Comparison of ENCODE assay signal across 35 cellular contexts in genomic region chr15:25450163-25450562, GRCh38.
"Had no signal": no experiment of that assay in that cellular context is flagged by ENCODE, and none has a peak within 500 bp of the region (broad histone marks: within the 10 kb centered on the region; RNA-seq: fewer than 3 reads in every experiment).

No MANE protein-coding gene starts in this region.

- H3K27me3 Mint-ChIP-seq: activated CD4-positive, alpha-beta memory T cell treated with anti-CD3 and anti-CD28 coated beads, Interleukin-2, amount 10 ng/mL, durations not matched to agents 7 days and 5 days; activated CD8-positive, alpha-beta memory T cell treated with anti-CD3 and anti-CD28 coated beads, Interleukin-2, amount 10 ng/mL, durations not matched to agents 7 days and 5 days; activated naive CD4-positive, alpha-beta T cell treated with anti-CD3 and anti-CD28 coated beads, Interleukin-2, amount 10 ng/mL, durations not matched to agents 7 days and 5 days; activated naive CD8-positive, alpha-beta T cell treated with anti-CD3 and anti-CD28 coated beads, Interleukin-2, amount 10 ng/mL, durations not matched to agents 7 days and 5 days; brain had no signal

- H3K27ac Mint-ChIP-seq: activated CD4-positive, alpha-beta memory T cell treated with anti-CD3 and anti-CD28 coated beads, Interleukin-2, amount 10 ng/mL, durations not matched to agents 7 days and 5 days; activated CD4-positive, alpha-beta T cell treated with anti-CD3 and anti-CD28 coated beads for 36 hours; activated CD4-positive, alpha-beta T cell treated with anti-CD3 and anti-CD28 coated beads, Interleukin-2, amount 10 ng/mL, durations not matched to agents 7 days and 5 days; activated CD8-positive, alpha-beta memory T cell treated with anti-CD3 and anti-CD28 coated beads, Interleukin-2, amount 10 ng/mL, durations not matched to agents 7 days and 5 days; activated CD8-positive, alpha-beta T cell treated with anti-CD3 and anti-CD28 coated beads, Interleukin-2, amount 10 ng/mL, durations not matched to agents 7 days and 5 days; activated naive CD4-positive, alpha-beta T cell treated with anti-CD3 and anti-CD28 coated beads, Interleukin-2, amount 10 ng/mL, durations not matched to agents 7 days and 5 days; activated naive CD4-positive, alpha-beta T cell treated with anti-CD3 and anti-CD28 coated beads, Interleukin-2, amount 50 U/mL, for 24 hours; activated naive CD8-positive, alpha-beta T cell; activated naive CD8-positive, alpha-beta T cell treated with anti-CD3 and anti-CD28 coated beads, Interleukin-2, amount 10 ng/mL, durations not matched to agents 7 days and 5 days; activated naive CD8-positive, alpha-beta T cell treated with anti-CD3 and anti-CD28 coated beads, Interleukin-2, amount 50 U/mL, for 24 hours; activated T-cell treated with anti-CD3 and anti-CD28 coated beads, Interleukin-2, amount 50 U/mL, for 24 hours; activated T-helper 2 cell treated with anti-CD3 and anti-CD28 coated beads, Interferon-gamma antibody, Interleukin-2, Interleukin-4, amounts not matched to agents 10 μg/mL and 5 μg/mL and 100 μg/mL, durations not matched to agents 14 hours and 24 hours and 36 hours; brain; T-helper 1 cell treated with Interleukin-12 subunit alpha and Interleukin-12 subunit beta and Interleukin-4 antibody, amounts not matched to agents 30 μg/mL and 1 μg/mL, for 36 hours; T-helper 2 cell treated with Interferon-gamma antibody and Interleukin-4, amounts not matched to agents 5 μg/mL and 100 μg/mL, for 36 hours; WTC11 had no signal

- H3K4me1 Mint-ChIP-seq: activated CD4-positive, alpha-beta memory T cell treated with anti-CD3 and anti-CD28 coated beads, Interleukin-2, amount 10 ng/mL, durations not matched to agents 7 days and 5 days; activated CD4-positive, alpha-beta T cell treated with anti-CD3 and anti-CD28 coated beads for 36 hours; activated CD4-positive, alpha-beta T cell treated with anti-CD3 and anti-CD28 coated beads, Interleukin-2, amount 10 ng/mL, durations not matched to agents 7 days and 5 days; activated CD8-positive, alpha-beta memory T cell treated with anti-CD3 and anti-CD28 coated beads, Interleukin-2, amount 10 ng/mL, durations not matched to agents 7 days and 5 days; activated naive CD4-positive, alpha-beta T cell treated with anti-CD3 and anti-CD28 coated beads, Interleukin-2, amount 10 ng/mL, durations not matched to agents 7 days and 5 days; activated naive CD4-positive, alpha-beta T cell treated with anti-CD3 and anti-CD28 coated beads, Interleukin-2, amount 50 U/mL, for 24 hours; activated naive CD8-positive, alpha-beta T cell treated with anti-CD3 and anti-CD28 coated beads, Interleukin-2, amount 10 ng/mL, durations not matched to agents 7 days and 5 days; activated naive CD8-positive, alpha-beta T cell treated with anti-CD3 and anti-CD28 coated beads, Interleukin-2, amount 50 U/mL, for 24 hours; brain; WTC11 had no signal

- H3K36me3 ChIP-seq: ascending aorta, WERI-Rb-1 had no signal

- H3K36me3 Mint-ChIP-seq: activated CD8-positive, alpha-beta memory T cell treated with anti-CD3 and anti-CD28 coated beads, Interleukin-2, amount 10 ng/mL, durations not matched to agents 7 days and 5 days; activated naive CD4-positive, alpha-beta T cell treated with anti-CD3 and anti-CD28 coated beads, Interleukin-2, amount 10 ng/mL, durations not matched to agents 7 days and 5 days; activated naive CD4-positive, alpha-beta T cell treated with anti-CD3 and anti-CD28 coated beads, Interleukin-2, amount 50 U/mL, for 24 hours; activated naive CD8-positive, alpha-beta T cell treated with anti-CD3 and anti-CD28 coated beads, Interleukin-2, amount 10 ng/mL, durations not matched to agents 7 days and 5 days; brain had no signal

- H3K27ac ChIP-seq: ascending aorta, WERI-Rb-1 had no signal

- H3K4me3 Mint-ChIP-seq: activated CD4-positive, alpha-beta memory T cell treated with anti-CD3 and anti-CD28 coated beads, Interleukin-2, amount 10 ng/mL, durations not matched to agents 7 days and 5 days; activated CD4-positive, alpha-beta T cell treated with anti-CD3 and anti-CD28 coated beads for 36 hours; activated CD4-positive, alpha-beta T cell treated with anti-CD3 and anti-CD28 coated beads, Interleukin-2, amount 10 ng/mL, durations not matched to agents 7 days and 5 days; activated CD8-positive, alpha-beta memory T cell treated with anti-CD3 and anti-CD28 coated beads, Interleukin-2, amount 10 ng/mL, durations not matched to agents 7 days and 5 days; activated CD8-positive, alpha-beta T cell treated with anti-CD3 and anti-CD28 coated beads, Interleukin-2, amount 10 ng/mL, durations not matched to agents 7 days and 5 days; activated naive CD4-positive, alpha-beta T cell treated with anti-CD3 and anti-CD28 coated beads, Interleukin-2, amount 10 ng/mL, durations not matched to agents 7 days and 5 days; activated naive CD4-positive, alpha-beta T cell treated with anti-CD3 and anti-CD28 coated beads, Interleukin-2, amount 50 U/mL, for 24 hours; activated naive CD8-positive, alpha-beta T cell; activated naive CD8-positive, alpha-beta T cell treated with anti-CD3 and anti-CD28 coated beads, Interleukin-2, amount 10 ng/mL, durations not matched to agents 7 days and 5 days; activated naive CD8-positive, alpha-beta T cell treated with anti-CD3 and anti-CD28 coated beads, Interleukin-2, amount 50 U/mL, for 24 hours; activated T-cell treated with anti-CD3 and anti-CD28 coated beads, Interleukin-2, amount 50 U/mL, for 24 hours; brain; T-helper 1 cell treated with Interleukin-12 subunit alpha and Interleukin-12 subunit beta and Interleukin-4 antibody, amounts not matched to agents 30 μg/mL and 1 μg/mL, for 36 hours; T-helper 2 cell treated with Interferon-gamma antibody and Interleukin-4, amounts not matched to agents 5 μg/mL and 100 μg/mL, for 36 hours; WTC11 had no signal

- H3K4me3 ChIP-seq: ascending aorta had no signal

- ATAC-seq: activated CD4-positive, alpha-beta T cell treated with anti-CD3 and anti-CD28 coated beads for 36 hours; activated CD4-positive, CD25-positive, alpha-beta regulatory T cell treated with anti-CD3 and anti-CD28 coated beads, Interleukin-2, amount 50 U/mL, for 24 hours; activated CD8-positive, alpha-beta memory T cell treated with anti-CD3 and anti-CD28 coated beads, Interleukin-2, amount 10 ng/mL, durations not matched to agents 7 days and 5 days; activated CD8-positive, alpha-beta T cell treated with anti-CD3 and anti-CD28 coated beads, Interleukin-2, amount 10 ng/mL, durations not matched to agents 7 days and 5 days; activated naive CD8-positive, alpha-beta T cell treated with anti-CD3 and anti-CD28 coated beads, Interleukin-2, amount 50 U/mL, for 24 hours; WTC11 had no signal

- DNase-seq: activated CD4-positive, alpha-beta memory T cell treated with anti-CD3 and anti-CD28 coated beads, Interleukin-2, amount 10 ng/mL, durations not matched to agents 7 days and 5 days; activated CD4-positive, alpha-beta T cell treated with anti-CD3 and anti-CD28 coated beads for 1 hour; activated CD4-positive, alpha-beta T cell treated with anti-CD3 and anti-CD28 coated beads for 36 hours; activated CD4-positive, alpha-beta T cell treated with anti-CD3 and anti-CD28 coated beads for 48 hours; activated CD4-positive, alpha-beta T cell treated with anti-CD3 and anti-CD28 coated beads, Interleukin-2, amount 10 ng/mL, durations not matched to agents 7 days and 5 days; activated CD4-positive, alpha-beta T cell treated with anti-CD3 and anti-CD28 coated beads, Interleukin-2, amount 50 U/mL, for 48 hours; activated CD4-positive, CD25-positive, alpha-beta regulatory T cell; activated CD8-positive, alpha-beta memory T cell treated with anti-CD3 and anti-CD28 coated beads for 24 hours; activated CD8-positive, alpha-beta memory T cell treated with anti-CD3 and anti-CD28 coated beads, Interleukin-2, amount 10 ng/mL, durations not matched to agents 7 days and 5 days; activated CD8-positive, alpha-beta memory T cell treated with anti-CD3 and anti-CD28 coated beads, Interleukin-2, amount 50 U/mL, for 48 hours; activated CD8-positive, alpha-beta T cell treated with anti-CD3 and anti-CD28 coated beads, Interleukin-2, amount 10 ng/mL, durations not matched to agents 7 days and 5 days; activated effector memory CD4-positive, alpha-beta T cell treated with Interleukin-2 at 50 U/mL for 16 hours; activated gamma-delta T cell; activated naive CD4-positive, alpha-beta T cell treated with anti-CD3 and anti-CD28 coated beads, Interleukin-2, amount 10 ng/mL, durations not matched to agents 7 days and 5 days; activated naive CD4-positive, alpha-beta T cell treated with Interleukin-2 at 50 U/mL for 16 hours; activated naive CD8-positive, alpha-beta T cell treated with anti-CD3 and anti-CD28 coated beads, Interleukin-2, amount 10 ng/mL, durations not matched to agents 7 days and 5 days; activated naive CD8-positive, alpha-beta T cell treated with anti-CD3 and anti-CD28 coated beads, Interleukin-2, amount 50 U/mL, for 24 hours; activated T-cell treated with anti-CD3 and anti-CD28 coated beads, Interleukin-2, amount 50 U/mL, for 24 hours; activated T-cell treated with anti-CD3 and anti-CD28 coated beads, Interleukin-2, amount 50 U/mL, for 48 hours; amygdala; anterior cingulate cortex; central memory CD4-positive, alpha-beta T cell; T-helper 1 cell; T-helper 2 cell; T-helper 9 cell; WERI-Rb-1 had no signal

- H3K4me1 ChIP-seq: ascending aorta had no signal

- H3K27me3 ChIP-seq: ascending aorta had no signal

- H3K9me3 Mint-ChIP-seq: activated naive CD4-positive, alpha-beta T cell treated with anti-CD3 and anti-CD28 coated beads, Interleukin-2, amount 50 U/mL, for 24 hours had no signal
